ENCODE assay signal across 10 cellular contexts in the genomic region with DNA sequence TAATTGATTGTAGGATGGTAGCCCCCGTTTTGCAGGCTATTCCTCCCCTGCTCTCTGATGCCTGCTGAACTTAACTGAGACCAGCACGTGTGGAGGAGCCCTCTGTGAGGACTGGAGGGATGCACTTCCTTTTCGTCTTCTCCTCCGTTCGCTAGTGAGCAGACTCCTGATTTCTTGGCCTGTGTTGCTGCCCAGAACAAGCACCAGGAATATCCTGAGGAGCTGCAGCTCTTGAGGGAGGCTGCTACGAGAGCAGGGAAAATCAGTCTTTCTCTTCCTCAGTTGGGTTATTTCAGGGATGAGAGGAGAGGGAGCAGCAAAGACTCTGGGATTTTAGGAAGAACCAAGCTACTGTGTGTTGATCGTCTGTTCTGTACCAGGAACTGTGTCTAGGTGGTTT.
A peak's percentile ranks its signal among the peaks of the same experiment; 100 is the strongest.
DNase-seq lines count a peak whose midpoint lies in the region; ATAC-seq and TF ChIP-seq lines count a peak whose summit lies in the region.
"Had no signal": no experiment of that assay in that cellular context is flagged by ENCODE, and none has a peak within 500 bp of the region (broad histone marks: within the 10 kb centered on the region; RNA-seq: fewer than 3 reads in every experiment).

No MANE protein-coding gene starts in this region.

- no peak overlapping the region for H3K4me3 Mint-ChIP-seq in activated CD4-positive, alpha-beta memory T cell treated with anti-CD3 and anti-CD28 coated beads, Interleukin-2, amount 10 ng/mL, durations not matched to agents 7 days and 5 days
- no peak overlapping the region for H3K4me3 Mint-ChIP-seq in activated CD4-positive, alpha-beta memory T cell treated with anti-CD3 and anti-CD28 coated beads for 36 hours
- no peak overlapping the region for H3K4me3 Mint-ChIP-seq in WTC11

- H3K36me3 Mint-ChIP-seq in activated CD4-positive, alpha-beta memory T cell treated with anti-CD3 and anti-CD28 coated beads, Interleukin-2, amount 10 ng/mL, durations not matched to agents 7 days and 5 days (ENCODE audit: low read depth): no peaks in the 10 kb centered on the region
- no peaks in the 10 kb centered on the region for H3K36me3 Mint-ChIP-seq in activated CD4-positive, alpha-beta memory T cell treated with anti-CD3 and anti-CD28 coated beads for 36 hours
- H3K36me3 Mint-ChIP-seq in WTC11: no peaks in the 10 kb centered on the region

- TF ChIP-seq CTCF in WTC11 (IDR thresholded peaks at IDR 0.05): no peak

- peaks cover 25% of the 10 kb centered on the region for H3K4me1 Mint-ChIP-seq in activated CD4-positive, alpha-beta memory T cell treated with anti-CD3 and anti-CD28 coated beads, Interleukin-2, amount 10 ng/mL, durations not matched to agents 7 days and 5 days
- H3K4me1 Mint-ChIP-seq in activated CD4-positive, alpha-beta memory T cell treated with anti-CD3 and anti-CD28 coated beads for 36 hours (ENCODE audit: low read depth): peaks cover 17% of the 10 kb centered on the region
- H3K4me1 Mint-ChIP-seq in WTC11: peaks cover 56% of the 10 kb centered on the region

- no peaks in the 10 kb centered on the region for H3K27me3 Mint-ChIP-seq in activated CD4-positive, alpha-beta memory T cell treated with anti-CD3 and anti-CD28 coated beads, Interleukin-2, amount 10 ng/mL, durations not matched to agents 7 days and 5 days
- no peaks in the 10 kb centered on the region for H3K27me3 Mint-ChIP-seq in activated CD4-positive, alpha-beta memory T cell treated with anti-CD3 and anti-CD28 coated beads for 36 hours
- no peaks in the 10 kb centered on the region for H3K27me3 Mint-ChIP-seq in WTC11 (ENCODE audit: low read depth)

- H3K27ac Mint-ChIP-seq in activated CD4-positive, alpha-beta memory T cell treated with anti-CD3 and anti-CD28 coated beads, Interleukin-2, amount 10 ng/mL, durations not matched to agents 7 days and 5 days: peak overlapping the region; percentile 69
- H3K27ac Mint-ChIP-seq in activated CD4-positive, alpha-beta memory T cell treated with anti-CD3 and anti-CD28 coated beads for 36 hours: no peak overlapping the region
- peak overlapping the region; percentile 67 for H3K27ac Mint-ChIP-seq in WTC11

- POLR2A ChIA-PET in activated CD4-positive, alpha-beta memory T cell treated with anti-CD3 and anti-CD28 coated beads, Interleukin-2, amount 10 ng/mL, durations not matched to agents 7 days and 5 days (lab: Charles Lee): interaction anchor here (1.0 to 1.6 kb wide), 2 partner anchors 44 to 74 kb away, joined by 3 to 5 read pairs; no protein-coding TSS in a partner anchor
- POLR2A ChIA-PET in activated CD4-positive, alpha-beta memory T cell treated with anti-CD3 and anti-CD28 coated beads for 36 hours (lab: Charles Lee): no interaction called here
- POLR2A ChIA-PET in WTC11 (lab: Charles Lee): no interaction called here

- CTCF ChIA-PET in activated CD4-positive, alpha-beta memory T cell treated with anti-CD3 and anti-CD28 coated beads, Interleukin-2, amount 10 ng/mL, durations not matched to agents 7 days and 5 days (lab: Charles Lee): interaction anchor here (0.7 to 1.6 kb wide), 6 partner anchors 14 to 148 kb away, joined by 3 to 6 read pairs (median 4); no protein-coding TSS in a partner anchor
- CTCF ChIA-PET in activated CD4-positive, alpha-beta memory T cell treated with anti-CD3 and anti-CD28 coated beads for 36 hours (lab: Charles Lee): interaction anchor here (0.7 to 1.7 kb wide), 3 partner anchors 22 to 132 kb away, joined by 3 to 6 read pairs (median 3); no protein-coding TSS in a partner anchor
- CTCF ChIA-PET in WTC11 (lab: Charles Lee): interaction anchor here (0.7 to 3.6 kb wide), 5 partner anchors 22 to 132 kb away, joined by 3 to 17 read pairs (median 5); no protein-coding TSS in a partner anchor

- DNase-seq in activated CD4-positive, alpha-beta memory T cell treated with anti-CD3 and anti-CD28 coated beads, Interleukin-2, amount 10 ng/mL, durations not matched to agents 7 days and 5 days: no peak
- DNase-seq in activated CD4-positive, alpha-beta memory T cell treated with anti-CD3 and anti-CD28 coated beads for 36 hours: no peak
- DNase-seq in WTC11 (ENCODE audit: low spot score) (no peak), inferior parietal cortex (ENCODE audit: extremely low spot score) (peak; percentile 22), substantia nigra (lab: John Stamatoyannopoulos, UW) (no peak), NCI-H146 (lab: John Stamatoyannopoulos, UW) (no peak), NCI-H2196 (lab: John Stamatoyannopoulos, UW; ENCODE audit: unreplicated experiment) (no peak), hypothalamus (lab: John Stamatoyannopoulos, UW) (no peak)
- DNase-seq: midbrain, NCI-H187 treated with DMSO at 0.1 percent for 48 hours had no signal

- H3K27ac ChIP-seq in substantia nigra (ENCODE audit: low read depth, low read length, poor library complexity, severe bottlenecking): peak overlapping the region; percentile 39

- intact Hi-C loops in activated CD4-positive, alpha-beta memory T cell treated with anti-CD3 and anti-CD28 coated beads for 36 hours (cut with micrococcal nuclease): no loop called here

- no peaks in the 10 kb centered on the region for H3K9me3 Mint-ChIP-seq in activated CD4-positive, alpha-beta memory T cell treated with anti-CD3 and anti-CD28 coated beads, Interleukin-2, amount 10 ng/mL, durations not matched to agents 7 days and 5 days
- no peaks in the 10 kb centered on the region for H3K9me3 Mint-ChIP-seq in activated CD4-positive, alpha-beta memory T cell treated with anti-CD3 and anti-CD28 coated beads for 36 hours
- no peaks in the 10 kb centered on the region for H3K9me3 Mint-ChIP-seq in WTC11

- ATAC-seq in WTC11: no peak

TF ChIP-seq in WTC11, 78 proteins besides CTCF, POLR2A, EP300 and RAD21:
- TF ChIP-seq GABPB1 (CRISPR knock-in tag; IDR thresholded peaks at IDR 0.05) (no peak), OVOL2 (CRISPR knock-in tag; IDR thresholded peaks at IDR 0.05; ENCODE audit: borderline replicate concordance) (no peak), ELF4 (CRISPR knock-in tag; IDR thresholded peaks at IDR 0.05; ENCODE audit: low read depth) (no peak), ZNF121 (CRISPR knock-in tag; IDR thresholded peaks at IDR 0.05) (no peak), ZNF232 (CRISPR knock-in tag; IDR thresholded peaks at IDR 0.05) (no peak), CREM (CRISPR knock-in tag; IDR thresholded peaks at IDR 0.05) (no peak), NR3C1 (CRISPR knock-in tag; conservative IDR thresholded peaks at IDR 0.05; ENCODE audit: low read depth) (no peak), PRRX2 (CRISPR knock-in tag; IDR thresholded peaks at IDR 0.05) (no peak), KAT7 (CRISPR knock-in tag; IDR thresholded peaks at IDR 0.05; ENCODE audit: borderline replicate concordance) (no peak)
- TF ChIP-seq, protein P1, sequence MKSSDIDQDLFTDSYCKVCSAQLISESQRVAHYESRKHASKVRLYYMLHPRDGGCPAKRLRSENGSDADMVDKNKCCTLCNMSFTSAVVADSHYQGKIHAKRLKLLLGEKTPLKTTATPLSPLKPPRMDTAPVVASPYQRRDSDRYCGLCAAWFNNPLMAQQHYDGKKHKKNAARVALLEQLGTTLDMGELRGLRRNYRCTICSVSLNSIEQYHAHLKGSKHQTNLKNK (CRISPR knock-in tag; IDR thresholded peaks at IDR 0.05): no peak
- TF ChIP-seq, protein P2, sequence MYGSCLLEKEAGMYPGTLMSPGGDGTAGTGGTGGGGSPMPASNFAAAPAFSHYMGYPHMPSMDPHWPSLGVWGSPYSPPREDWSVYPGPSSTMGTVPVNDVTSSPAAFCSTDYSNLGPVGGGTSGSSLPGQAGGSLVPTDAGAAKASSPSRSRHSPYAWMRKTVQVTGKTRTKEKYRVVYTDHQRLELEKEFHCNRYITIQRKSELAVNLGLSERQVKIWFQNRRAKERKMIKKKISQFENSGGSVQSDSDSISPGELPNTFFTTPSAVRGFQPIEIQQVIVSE (CRISPR knock-in tag; IDR thresholded peaks at IDR 0.05; ENCODE audit: borderline replicate concordance): no peak
